19 cellular contexts compared by ENCODE assay signal in genomic region chr9:133628766-133629165, GRCh38. TPM values are rescaled to one million over a fixed set of nuclear protein-coding genes. Genes with fewer than 3 reads are reported as not detected.
DNase-seq lines count a peak whose midpoint lies in the region; ATAC-seq and TF ChIP-seq lines count a peak whose summit lies in the region.
"Had no signal": no experiment of that assay in that cellular context is flagged by ENCODE, and none has a peak within 500 bp of the region (broad histone marks: within the 10 kb centered on the region; RNA-seq: fewer than 3 reads in every experiment).

No MANE protein-coding gene starts in this region.

- H2BK120ac ChIP-seq in H9 (ENCODE audit: low read depth, low read length, poor library complexity, severe bottlenecking) = no peak overlapping the region

- H3K9me3 ChIP-seq in H9 (ENCODE audit: control insufficient read depth, low read depth, low read length) = no peaks in the 10 kb centered on the region
- H3K9me3 ChIP-seq: A549 had no signal

- H3K56ac ChIP-seq in H9 (ENCODE audit: insufficient read length, low read depth, low read length) = no peak overlapping the region

- no peak overlapping the region for H2BK15ac ChIP-seq in H9 (ENCODE audit: low read depth, low read length)

- H3K23me2 ChIP-seq in H9 (ENCODE audit: insufficient read length, low read depth, low read length, poor library complexity, severe bottlenecking) = no peaks in the 10 kb centered on the region

- H3K4me3 Mint-ChIP-seq in H9 = no peak overlapping the region
- H3K4me3 Mint-ChIP-seq: B cell; CD4-positive, alpha-beta T cell; CD8-positive, alpha-beta T cell had no signal

- H3K9ac ChIP-seq in H9 (ENCODE audit: extremely low read depth, insufficient read length, low read length) = no peak overlapping the region
- H3K9ac ChIP-seq: BLaER1 treated with 17β-estradiol and CSF1 and Interleukin-3, amounts not matched to agents 10 nM and 100 nM had no signal

- no peaks in the 10 kb centered on the region for H3K27me3 ChIP-seq in H9 (ENCODE audit: insufficient read depth, low read length)

- peaks cover 30% of the 10 kb centered on the region for H3K27me3 Mint-ChIP-seq in H9 (ENCODE audit: low read depth)
- H3K27me3 Mint-ChIP-seq: CD4-positive, alpha-beta T cell had no signal

- H3K27ac Mint-ChIP-seq in H9 = peak overlapping the region in 1 of 3 experiments; percentile 44; a peak in 1 of 7 replicates
- H3K27ac Mint-ChIP-seq: B cell; CD4-positive, alpha-beta T cell; CD8-positive, alpha-beta T cell had no signal

- H3K36me3 Mint-ChIP-seq in H9 (ENCODE audit: insufficient read depth in 1 of 3, low read depth in 3 of 3) = peaks cover 0 to 7% (median 0%) of the 10 kb centered on the region in 3 experiments; a peak in 3 of 7 replicates
- H3K36me3 Mint-ChIP-seq: CD8-positive, alpha-beta T cell had no signal

- H3K14ac ChIP-seq in H9 (ENCODE audit: insufficient read depth, low read length) = peak overlapping the region; percentile 34; the same call in 1 of the 2 replicates

- H4K8ac ChIP-seq in H9 (replicated peaks; ENCODE audit: insufficient read length, low read depth, low read length) = no peak overlapping the region

- H2BK5ac ChIP-seq in H9 (ENCODE audit: insufficient read length, low read length) = no peak overlapping the region

- no CpG with 5 or more reads among the region's 8 CpGs for WGBS in H9 (ENCODE audit: extremely low coverage, insufficient read length, low lambda C conversion rate)

- no peaks in the 10 kb centered on the region for H4K20me1 ChIP-seq in H9 (ENCODE audit: control insufficient read depth, insufficient read depth, insufficient read length)
- H4K20me1 ChIP-seq: BLaER1 treated with 17β-estradiol and CSF1 and Interleukin-3, amounts not matched to agents 10 nM and 100 nM had no signal

- no peak for TF ChIP-seq CTCF in H9 (conservative IDR thresholded peaks at IDR 0.05)

- no peak overlapping the region for H3K18ac ChIP-seq in H9 (ENCODE audit: insufficient read length, low read depth, low read length)

- ATAC-seq in GM19351 (IDR thresholded peaks at IDR 0.05; ENCODE audit: unreplicated experiment) (no peak), HG03520 (IDR thresholded peaks at IDR 0.05; ENCODE audit: unreplicated experiment) (no peak)
- ATAC-seq: A549; CD8-positive, alpha-beta T cell had no signal

- DNase-seq in NCI-H2171 (lab: John Stamatoyannopoulos, UW) = peak; percentile 38
- no peak for DNase-seq in NCI-H2171 treated with DMSO at 0.1 percent for 48 hours (lab: John Stamatoyannopoulos, UW)
- no peak for DNase-seq in H9
- DNase-seq in NCI-H1694 treated with DMSO at 0.1 percent for 48 hours (lab: John Stamatoyannopoulos, UW) = peak; percentile 89
- DNase-seq: AML-193; Caco-2; Calu3; CD4-positive, alpha-beta T cell; CD8-positive, alpha-beta T cell; DMS79 treated with DMSO at 0.1 percent for 48 hours; GF-D8 had no signal

- no peak overlapping the region for H2AFZ ChIP-seq in H9 (ENCODE audit: low read length)

- no peak overlapping the region for H4K5ac ChIP-seq in H9 (ENCODE audit: insufficient read length, low read depth, low read length)

- no peak overlapping the region for H3K4me2 ChIP-seq in H9 (ENCODE audit: insufficient read depth, insufficient read length, low read length)
- H3K4me2 ChIP-seq: A549; BLaER1 treated with 17β-estradiol and CSF1 and Interleukin-3, amounts not matched to agents 10 nM and 100 nM had no signal

- no peak overlapping the region for H2BK12ac ChIP-seq in H9 (ENCODE audit: insufficient read length, low read depth, low read length)

- H3K4me1 Mint-ChIP-seq in H9 = peaks cover 7 to 12% of the 10 kb centered on the region in 2 experiments
- H3K4me1 Mint-ChIP-seq: B cell had no signal

- H3K4ac ChIP-seq in H9 (ENCODE audit: low read depth, low read length) = no peak overlapping the region

- no peaks in the 10 kb centered on the region for H3K79me2 ChIP-seq in H9 (ENCODE audit: insufficient read depth, low read length)

- H3K4me1 ChIP-seq in H9 (ENCODE audit: insufficient read depth, low read length) = peaks cover 7% of the 10 kb centered on the region
- H3K4me1 ChIP-seq: A549, Caco-2 had no signal

- no peaks in the 10 kb centered on the region for H3K79me1 ChIP-seq in H9 (ENCODE audit: insufficient read depth, low read depth, low read length, poor library complexity, severe bottlenecking)

- no peak overlapping the region for H4K91ac ChIP-seq in H9 (ENCODE audit: insufficient read length, low read depth, low read length)

- no peak overlapping the region for H3K27ac ChIP-seq in H9 (ENCODE audit: insufficient read length, low read depth, low read length)
- H3K27ac ChIP-seq: 22Rv1; A549; BLaER1 treated with 17β-estradiol and CSF1 and Interleukin-3, amounts not matched to agents 10 nM and 100 nM; C4-2B had no signal

- no peak overlapping the region for H2BK20ac ChIP-seq in H9 (ENCODE audit: low read depth, low read length, poor library complexity, severe bottlenecking)

- no peak overlapping the region for H2AK5ac ChIP-seq in H9 (ENCODE audit: insufficient read length, low read length)

- H3K23ac ChIP-seq in H9 (ENCODE audit: insufficient read length, low read depth, low read length) = no peak overlapping the region

- H3T11ph ChIP-seq in H9 (ENCODE audit: low read length) = no peak overlapping the region

- H3K9me3 Mint-ChIP-seq in H9 = peaks cover 13 to 24% of the 10 kb centered on the region in 2 experiments

RNA-seq across cellular contexts. Expression of gene DBH, which starts 7.4 kb away (rescaled TPM):
- not detected in 2 replicates for total RNA-seq in H9 (2021)
- total RNA-seq: A172, B cell, Caco-2, Calu3 had no signal

RNA-seq across cellular contexts. Expression of gene FAM163B, which starts 19.6 kb away (rescaled TPM):
- 0.39 and 0.64 TPM in 2 replicates for total RNA-seq in H9 (2021)
- total RNA-seq: A172; B cell; Caco-2; Calu3; CD4-positive, alpha-beta T cell; CD8-positive, alpha-beta T cell had no signal

Comparison
In these comparisons a context has a peak if more than half of its experiments do, and no peak if none do; other contexts are left out.
1. DNase-seq: peak in NCI-H2171 (single experiment) and NCI-H1694 treated with DMSO at 0.1 percent for 48 hours (single experiment); none in NCI-H2171 treated with DMSO at 0.1 percent for 48 hours (single experiment) and H9 (single experiment).